In the genomic region with DNA sequence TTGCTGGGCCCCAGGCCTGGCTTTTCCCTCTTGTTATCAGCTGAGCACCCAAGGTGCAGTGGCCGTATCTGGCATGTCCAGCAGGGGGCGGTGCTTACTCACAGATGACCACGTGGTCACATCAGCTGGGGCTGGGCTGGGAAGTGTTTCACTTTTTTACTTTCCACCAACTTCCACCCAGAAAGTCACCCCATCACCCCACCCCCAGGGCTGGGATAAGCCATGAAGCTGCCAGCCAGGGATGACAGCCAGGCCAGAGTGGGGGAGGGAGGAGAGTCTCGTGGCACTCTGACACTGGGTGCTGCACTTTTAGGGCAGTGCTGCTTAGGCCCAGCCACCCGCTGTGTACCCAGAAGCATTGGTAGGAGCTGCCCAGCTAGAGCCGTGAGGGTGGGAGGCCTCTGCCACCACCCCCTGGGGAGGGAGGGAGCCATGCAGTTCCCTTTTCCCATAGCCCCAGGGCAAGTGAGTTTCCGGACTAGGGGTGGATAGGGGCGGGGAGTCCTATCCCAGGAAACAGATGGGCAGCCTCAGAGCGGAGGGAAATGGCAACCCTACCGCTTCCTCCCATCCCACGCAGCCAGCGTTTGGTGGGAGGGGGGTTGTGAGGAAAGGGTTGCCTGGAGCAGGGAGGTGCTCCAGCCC, we compare ENCODE assay signal across 8 cellular contexts. TPM values are rescaled to one million over a fixed set of nuclear protein-coding genes. Genes with fewer than 3 reads are reported as not detected.
DNase-seq lines count a peak whose midpoint lies in the region; ATAC-seq and TF ChIP-seq lines count a peak whose summit lies in the region.

No MANE protein-coding gene starts in this region.

- no peak overlapping the region for H4K91ac ChIP-seq in neuronal stem cell (ENCODE audit: low read depth, low read length, poor library complexity)

- H3K9me3 ChIP-seq in neuronal stem cell (replicated peaks in 1 of 2; ENCODE audit: control insufficient read depth in 2 of 2, insufficient read depth in 1 of 2, low read depth in 1 of 2, low read length in 2 of 2) (no peaks in the 10 kb centered on the region), stomach (no peaks in the 10 kb centered on the region)

- no peak overlapping the region for H3K4me2 ChIP-seq in neuronal stem cell (ENCODE audit: insufficient read depth, low read length, poor library complexity, severe bottlenecking)

- no peak overlapping the region for H4K8ac ChIP-seq in neuronal stem cell (ENCODE audit: low read depth, low read length)

- no peak for TF ChIP-seq POLR2A in stomach (IDR thresholded peaks at IDR 0.05)

- H3K4me3 ChIP-seq in ACC112 (ENCODE audit: low read depth, low read length), result peak overlapping the region; percentile 49
- H3K4me3 ChIP-seq in fibroblast of villous mesenchyme (ENCODE audit: low read depth, low read length), result peak overlapping the region; percentile 10
- no peak overlapping the region for H3K4me3 ChIP-seq in neuronal stem cell (ENCODE audit: low read length in 2 of 2)
- H3K4me3 ChIP-seq in stomach, result peak overlapping the region; percentile 2 to 23 (median 20)

- intact Hi-C loops in stomach (cut with DNase I; ENCODE audit: low total_unique reads), result loop anchor here (5.0 to 10.0 kb wide), 2 partner anchors 178 to 275 kb away; no protein-coding TSS in a partner anchor

- H3K27me3 ChIP-seq in ACC112 (ENCODE audit: insufficient read depth, low read length) (no peaks in the 10 kb centered on the region), neuronal stem cell (ENCODE audit: control insufficient read depth in 3 of 3, insufficient read depth in 3 of 3, low read depth in 1 of 3, low read length in 3 of 3) (no peaks in the 10 kb centered on the region), stomach (no peaks in the 10 kb centered on the region)

- peak; percentile 59 for ATAC-seq in GM18520 (IDR thresholded peaks at IDR 0.05; ENCODE audit: unreplicated experiment)

- peak; percentile 87 for DNase-seq in SK-MEL-5 (ENCODE audit: low read depth, low spot score)
- peak; percentile 87 for DNase-seq in activated gamma-delta T cell treated with anti-CD3 and anti-CD28 coated beads, Interleukin-2, amount 50 U/mL, for 16 hours (ENCODE audit: low read depth)
- DNase-seq in fibroblast of villous mesenchyme (ENCODE audit: low read depth), result peak; percentile 90
- DNase-seq in neuronal stem cell (ENCODE audit: low spot score), result peak; percentile 86
- peak; percentile 96 for DNase-seq in stomach

- H3K14ac ChIP-seq in neuronal stem cell (ENCODE audit: low read length), result peak overlapping the region; percentile 17

- H3K36me3 ChIP-seq in ACC112 (ENCODE audit: insufficient read depth, low read length) (no peaks in the 10 kb centered on the region), neuronal stem cell (replicated peaks in 1 of 2; ENCODE audit: control insufficient read depth in 2 of 2, insufficient read depth in 2 of 2, low read length in 2 of 2) (peaks cover 4 to 66% of the 10 kb centered on the region in 2 donors), stomach (peaks cover 0 to 15% (median 0%) of the 10 kb centered on the region in 4 donors)

- no peak overlapping the region for H2BK5ac ChIP-seq in neuronal stem cell (ENCODE audit: low read length)

- no peak overlapping the region for H2BK12ac ChIP-seq in neuronal stem cell (ENCODE audit: low read length)

- no peak for TF ChIP-seq EP300 in stomach (IDR thresholded peaks at IDR 0.05)

- no CpG with 5 or more reads among the region's 12 CpGs for WGBS in neuronal stem cell (ENCODE audit: extremely low coverage in 2 of 2, insufficient read length in 2 of 2, insufficient replicate concordance in 1 of 2), 2 donors
- 21 to 46% (median 35%) methylated on average over 11 to 12 of the region's 12 CpGs for WGBS in stomach, 5 donors

- in situ Hi-C loops in SK-MEL-5 (cut with HindIII; ENCODE audit: low pct_unique_long_range_greater_than_20kb, low sequenced_read_pairs), result no loop called here

- H2AFZ ChIP-seq in ACC112 (ENCODE audit: low read length, unreplicated experiment), result peak overlapping the region; percentile 59
- H2AFZ ChIP-seq in neuronal stem cell (ENCODE audit: low read length), result no peak overlapping the region

- H3K27ac ChIP-seq in ACC112 (ENCODE audit: low read depth, low read length), result peak overlapping the region; percentile 88
- no peak overlapping the region for H3K27ac ChIP-seq in neuronal stem cell (replicated peaks; ENCODE audit: low read length)
- H3K27ac ChIP-seq in stomach, result peak overlapping the region; percentile 5 to 75 (median 74)

- TF ChIP-seq CTCF in LNCAP (IDR thresholded peaks at IDR 0.05), result peak; percentile 91
- peak; percentile 89 for TF ChIP-seq CTCF in fibroblast of villous mesenchyme (IDR thresholded peaks at IDR 0.05; ENCODE audit: insufficient read depth, low read depth, low read length)
- TF ChIP-seq CTCF in stomach (IDR thresholded peaks at IDR 0.05), result peak in 5 of 7 experiments; percentile 90 to 98 (median 94)

- peaks cover 6% of the 10 kb centered on the region for H3K79me2 ChIP-seq in ACC112 (ENCODE audit: control insufficient read depth, insufficient read depth, low read length, unreplicated experiment)

- peaks cover 3% of the 10 kb centered on the region for H3K79me1 ChIP-seq in neuronal stem cell (ENCODE audit: low read depth, low read length)

- H2AK5ac ChIP-seq in neuronal stem cell (ENCODE audit: low read depth, low read length), result peak overlapping the region; percentile 61

- peak overlapping the region; percentile 67 for H3K18ac ChIP-seq in neuronal stem cell (ENCODE audit: low read length)

- H3K4me1 ChIP-seq in ACC112 (ENCODE audit: control insufficient read depth, insufficient read depth, low read length, unreplicated experiment), result peaks cover 29% of the 10 kb centered on the region
- H3K4me1 ChIP-seq in neuronal stem cell (ENCODE audit: control insufficient read depth in 2 of 2, insufficient read depth in 1 of 2, low read depth in 1 of 2, low read length in 2 of 2), result peaks cover 0 to 3% of the 10 kb centered on the region in 2 donors
- peaks cover 16 to 49% (median 38%) of the 10 kb centered on the region in 4 donors for H3K4me1 ChIP-seq in stomach

- no peak overlapping the region for H3K4ac ChIP-seq in neuronal stem cell (ENCODE audit: low read length)

- peak overlapping the region; percentile 51 for H2BK15ac ChIP-seq in neuronal stem cell (ENCODE audit: low read length)

- peak overlapping the region; percentile 14 for H3K23ac ChIP-seq in neuronal stem cell (ENCODE audit: low read depth, low read length, poor library complexity)

- H2BK120ac ChIP-seq in neuronal stem cell (ENCODE audit: low read depth, low read length), result no peak overlapping the region

- no peak overlapping the region for H3K9ac ChIP-seq in neuronal stem cell (ENCODE audit: low read depth, low read length, poor library complexity)

RNA-seq across cellular contexts. Expression of a gene that starts 6.1 kb away (rescaled TPM):
- total RNA-seq in SK-MEL-5 (2014; rRNA removed; shearing (Covaris generic)), result 12.0 and 12.1 TPM in 2 replicates
- polyA plus RNA-seq in SK-MEL-5 (2015; cell fraction: cytosol; rRNA removed), result 32.5 and 37.6 TPM in 2 replicates
- polyA plus RNA-seq in SK-MEL-5 (2015; cell fraction: nucleus; rRNA removed), result 26.4 and 53.6 TPM in 2 replicates
- total RNA-seq in fibroblast of villous mesenchyme, result 7.4 and 7.8 TPM in 2 replicates
- polyA plus RNA-seq in neuronal stem cell (2013, experiment 1 of 2), result 6.1 TPM
- 6.0 TPM for polyA plus RNA-seq in neuronal stem cell (2013, experiment 2 of 2)
- 10 to 100 TPM in 4 of 5 donors, 1 to 10 TPM in 1; 3.2 to 74.1 (median 35.7) TPM for total RNA-seq in stomach
- polyA plus RNA-seq in stomach, result 10 to 100 TPM; 19.7 to 24.6 (median 21.0) TPM

RNA-seq across cellular contexts. Expression of a gene that starts 34.1 kb away (rescaled TPM):
- 3.4 and 5.4 TPM in 2 replicates for total RNA-seq in SK-MEL-5 (2014; rRNA removed; shearing (Covaris generic))
- polyA plus RNA-seq in SK-MEL-5 (2015; cell fraction: cytosol; rRNA removed), result 8.3 and 18.2 TPM in 2 replicates
- polyA plus RNA-seq in SK-MEL-5 (2015; cell fraction: nucleus; rRNA removed), result 5.2 and 16.9 TPM in 2 replicates
- 0.43 and 1.6 TPM in 2 replicates for total RNA-seq in fibroblast of villous mesenchyme
- 28.0 TPM for polyA plus RNA-seq in neuronal stem cell (2013, experiment 1 of 2)
- 27.3 TPM for polyA plus RNA-seq in neuronal stem cell (2013, experiment 2 of 2)
- total RNA-seq in stomach, result 10 to 100 TPM in 3 of 5 donors, 1 to 10 TPM in 2; 1.8 to 70.1 (median 13.4) TPM
- 10 to 100 TPM in 2 of 3 donors, 1 to 10 TPM in 1; 8.8 to 12.7 (median 12.4) TPM for polyA plus RNA-seq in stomach

Comparison
In these comparisons a context has a peak if more than half of its experiments do, and no peak if none do; other contexts are left out.
1. H3K4me3 ChIP-seq: peak in ACC112 (single experiment), fibroblast of villous mesenchyme (single experiment) and stomach (4 of 4); none in neuronal stem cell (0 of 2).
2. Peak in every context shown above with its lines, with median percentiles within 50 percentile points of each other: CTCF ChIP-seq and DNase-seq.